7 cellular contexts compared by ENCODE assay signal in the genomic region with DNA sequence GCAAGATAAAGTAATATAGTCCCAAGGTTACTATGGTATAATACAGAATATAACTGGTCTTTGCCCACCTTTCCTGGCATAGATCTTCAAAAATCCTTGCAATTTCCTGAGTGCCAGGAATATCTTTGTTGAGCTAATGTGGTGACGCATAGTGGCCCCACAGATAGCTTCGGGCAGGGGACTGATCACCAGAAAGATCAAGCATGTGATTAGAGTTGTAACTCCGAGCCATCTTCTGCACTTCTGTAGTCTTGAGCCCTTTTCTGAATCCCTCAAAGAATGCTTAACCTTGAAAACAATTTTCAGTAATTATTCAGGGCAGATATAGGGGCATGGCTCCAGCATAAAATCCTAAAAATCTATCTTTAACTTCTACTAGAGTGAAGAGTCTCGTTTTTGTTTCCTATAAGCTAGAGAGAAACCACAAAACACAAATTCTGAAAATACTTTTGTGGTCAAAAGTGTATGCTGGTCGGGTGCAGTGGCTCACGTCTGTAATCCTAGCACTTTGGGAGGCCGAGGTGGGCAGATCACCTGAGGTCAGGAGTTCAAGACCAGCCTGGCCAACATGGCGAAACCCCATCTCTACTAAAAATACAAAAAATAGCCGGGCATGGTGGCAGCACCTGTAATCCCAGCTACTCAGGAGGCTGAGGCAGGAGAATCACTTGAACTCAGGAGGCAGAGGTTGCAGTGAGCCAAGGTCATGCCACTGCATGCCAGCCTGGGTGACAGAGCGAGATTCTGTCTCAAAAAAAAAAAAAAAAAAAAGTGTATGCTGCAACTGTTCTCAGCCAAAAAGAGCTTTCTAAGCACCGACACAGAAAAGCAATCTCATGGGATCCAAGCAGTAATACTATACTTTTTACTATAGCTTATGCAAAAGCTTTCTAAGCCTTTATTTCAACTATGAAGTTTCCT.
DNase-seq lines count a peak whose midpoint lies in the region; TF ChIP-seq lines count a peak whose summit lies in the region.
"Not testable (repeated sequence)": the region's sequence is repeated elsewhere in the genome, so short reads cannot be mapped to it uniquely, and the experiment has no call there.

No MANE protein-coding gene starts in this region.

- H4K20me1 ChIP-seq in MM.1S (ENCODE audit: insufficient read depth, low read length): not testable (repeated sequence)

- H2BK120ac ChIP-seq in mesendoderm (ENCODE audit: low read depth, low read length): not testable (repeated sequence)

- peak; percentile 54 for DNase-seq in EL
- peak; percentile 62 for DNase-seq in H4 (ENCODE audit: low spot score)
- DNase-seq in MM.1S: peak; percentile 59
- not testable (repeated sequence) for DNase-seq in activated T-helper 1 cell treated with anti-CD3 and anti-CD28 coated beads, Interleukin-12 subunit alpha, Interleukin-12 subunit beta, Interleukin-2, Interleukin-4 antibody, amounts not matched to agents 30 ng/mL and 10 ng/mL and 1 ng/mL, durations not matched to agents 14 hours and 24 hours and 36 hours (ENCODE audit: low spot score)
- DNase-seq in dermis blood vessel endothelial cell: peak; percentile 71
- DNase-seq in mesendoderm: peak; percentile 15

- not testable (repeated sequence) for H4K8ac ChIP-seq in mesendoderm (ENCODE audit: low read depth, low read length)

- H3K27ac Mint-ChIP-seq in T-helper 1 cell treated with Interleukin-12 subunit alpha and Interleukin-12 subunit beta and Interleukin-4 antibody, amounts not matched to agents 30 μg/mL and 1 μg/mL, for 36 hours: peak overlapping the region; percentile 68
- H3K27ac Mint-ChIP-seq in activated T-helper 1 cell treated with anti-CD3 and anti-CD28 coated beads, Interleukin-12 subunit alpha, Interleukin-12 subunit beta, Interleukin-2, Interleukin-4 antibody, amounts not matched to agents 30 ng/mL and 10 ng/mL and 1 ng/mL, durations not matched to agents 14 hours and 24 hours and 36 hours: peak overlapping the region; percentile 69

- peaks cover 28% of the 10 kb centered on the region for H3F3A ChIP-seq in MM.1S (ENCODE audit: insufficient read depth, low read length)

- H3K9ac ChIP-seq in MM.1S (ENCODE audit: low read length); mesendoderm (ENCODE audit: low read length): not testable (repeated sequence)

- not testable (repeated sequence) for H2AK5ac ChIP-seq in mesendoderm (ENCODE audit: low read length)

- TF ChIP-seq CTCF in MM.1S (IDR thresholded peaks at IDR 0.05; ENCODE audit: low read length): not testable (repeated sequence)

- H4K5ac ChIP-seq in mesendoderm (ENCODE audit: low read length): not testable (repeated sequence)

- peak overlapping the region; percentile 6; the same call in 1 of the 2 replicates for H3K27ac ChIP-seq in MM.1S (ENCODE audit: low read length)
- not testable (repeated sequence) for H3K27ac ChIP-seq in mesendoderm (ENCODE audit: low read depth, low read length)

- not testable (repeated sequence) for H2BK15ac ChIP-seq in mesendoderm (replicated peaks; ENCODE audit: low read depth)

- not testable (repeated sequence) for H2AFZ ChIP-seq in MM.1S (ENCODE audit: low read length)

- not testable (repeated sequence) for H3K9me3 Mint-ChIP-seq in T-helper 1 cell treated with Interleukin-12 subunit alpha and Interleukin-12 subunit beta and Interleukin-4 antibody, amounts not matched to agents 30 μg/mL and 1 μg/mL, for 36 hours; activated T-helper 1 cell treated with anti-CD3 and anti-CD28 coated beads, Interleukin-12 subunit alpha, Interleukin-12 subunit beta, Interleukin-2, Interleukin-4 antibody, amounts not matched to agents 30 ng/mL and 10 ng/mL and 1 ng/mL, durations not matched to agents 14 hours and 24 hours and 36 hours

- no CpG with 5 or more reads among the region's 11 CpGs for WGBS in mesendoderm (ENCODE audit: extremely low coverage, insufficient coverage, low lambda C conversion rate)

- not testable (repeated sequence) for H3K36me3 ChIP-seq in MM.1S (replicated peaks; ENCODE audit: insufficient read depth, low read length); mesendoderm (ENCODE audit: control insufficient read depth, insufficient read depth, low read length)

- H3K79me2 ChIP-seq in MM.1S (ENCODE audit: low read length); mesendoderm (ENCODE audit: control insufficient read depth, insufficient read depth, low read length): not testable (repeated sequence)

- intact Hi-C loops in activated T-helper 1 cell treated with anti-CD3 and anti-CD28 coated beads, Interleukin-12 subunit alpha, Interleukin-12 subunit beta, Interleukin-2, Interleukin-4 antibody, amounts not matched to agents 30 ng/mL and 10 ng/mL and 1 ng/mL, durations not matched to agents 14 hours and 24 hours and 36 hours (cut with micrococcal nuclease): loop anchor here (5.0 to 10.0 kb wide), 3 partner anchors 65 to 152 kb away; a partner anchor contains a TSS

- not testable (repeated sequence) for H3K4me2 ChIP-seq in MM.1S (ENCODE audit: low read depth, low read length); mesendoderm (ENCODE audit: low read length)

- H3K18ac ChIP-seq in mesendoderm (ENCODE audit: low read length): not testable (repeated sequence)

- H3K9me2 ChIP-seq in MM.1S (replicated peaks; ENCODE audit: insufficient read depth, low read length): not testable (repeated sequence)

- not testable (repeated sequence) for H3K23ac ChIP-seq in mesendoderm (ENCODE audit: low read length)

- H3K4me3 Mint-ChIP-seq in T-helper 1 cell treated with Interleukin-12 subunit alpha and Interleukin-12 subunit beta and Interleukin-4 antibody, amounts not matched to agents 30 μg/mL and 1 μg/mL, for 36 hours; activated T-helper 1 cell treated with anti-CD3 and anti-CD28 coated beads, Interleukin-12 subunit alpha, Interleukin-12 subunit beta, Interleukin-2, Interleukin-4 antibody, amounts not matched to agents 30 ng/mL and 10 ng/mL and 1 ng/mL, durations not matched to agents 14 hours and 24 hours and 36 hours: not testable (repeated sequence)

- not testable (repeated sequence) for H3K27me3 ChIP-seq in MM.1S (replicated peaks; ENCODE audit: insufficient read depth, low read length); mesendoderm (ENCODE audit: insufficient read depth, low read length, poor library complexity)

- H3K4me1 ChIP-seq in MM.1S (ENCODE audit: low read length): peaks cover 36% of the 10 kb centered on the region
- not testable (repeated sequence) for H3K4me1 ChIP-seq in mesendoderm (ENCODE audit: control insufficient read depth, low read depth, low read length)

- H3K27me3 Mint-ChIP-seq in T-helper 1 cell treated with Interleukin-12 subunit alpha and Interleukin-12 subunit beta and Interleukin-4 antibody, amounts not matched to agents 30 μg/mL and 1 μg/mL, for 36 hours (ENCODE audit: low read depth); activated T-helper 1 cell treated with anti-CD3 and anti-CD28 coated beads, Interleukin-12 subunit alpha, Interleukin-12 subunit beta, Interleukin-2, Interleukin-4 antibody, amounts not matched to agents 30 ng/mL and 10 ng/mL and 1 ng/mL, durations not matched to agents 14 hours and 24 hours and 36 hours (ENCODE audit: insufficient read depth): not testable (repeated sequence)

- peaks cover 37% of the 10 kb centered on the region for H3K36me3 Mint-ChIP-seq in T-helper 1 cell treated with Interleukin-12 subunit alpha and Interleukin-12 subunit beta and Interleukin-4 antibody, amounts not matched to agents 30 μg/mL and 1 μg/mL, for 36 hours (ENCODE audit: low read depth)
- peaks cover 31% of the 10 kb centered on the region for H3K36me3 Mint-ChIP-seq in activated T-helper 1 cell treated with anti-CD3 and anti-CD28 coated beads, Interleukin-12 subunit alpha, Interleukin-12 subunit beta, Interleukin-2, Interleukin-4 antibody, amounts not matched to agents 30 ng/mL and 10 ng/mL and 1 ng/mL, durations not matched to agents 14 hours and 24 hours and 36 hours (ENCODE audit: low read depth)

- not testable (repeated sequence) for H3K79me1 ChIP-seq in mesendoderm (ENCODE audit: low read length)

- not testable (repeated sequence) for H3K4ac ChIP-seq in mesendoderm (ENCODE audit: low read depth, low read length)

- H3K4me1 Mint-ChIP-seq in T-helper 1 cell treated with Interleukin-12 subunit alpha and Interleukin-12 subunit beta and Interleukin-4 antibody, amounts not matched to agents 30 μg/mL and 1 μg/mL, for 36 hours (ENCODE audit: low read depth): peaks cover 31% of the 10 kb centered on the region
- peaks cover 33% of the 10 kb centered on the region for H3K4me1 Mint-ChIP-seq in activated T-helper 1 cell treated with anti-CD3 and anti-CD28 coated beads, Interleukin-12 subunit alpha, Interleukin-12 subunit beta, Interleukin-2, Interleukin-4 antibody, amounts not matched to agents 30 ng/mL and 10 ng/mL and 1 ng/mL, durations not matched to agents 14 hours and 24 hours and 36 hours (ENCODE audit: low read depth)

- not testable (repeated sequence) for H2BK5ac ChIP-seq in mesendoderm (ENCODE audit: low read length)

- H3K56ac ChIP-seq in mesendoderm (ENCODE audit: low read length): not testable (repeated sequence)

- H3K9me3 ChIP-seq in MM.1S (replicated peaks; ENCODE audit: insufficient read depth, low read length): not testable (repeated sequence)

- H3K4me3 ChIP-seq in MM.1S (ENCODE audit: low read length); mesendoderm (ENCODE audit: low read length): not testable (repeated sequence)
